ENCODE assay signal across 10 cellular contexts in the genomic region with DNA sequence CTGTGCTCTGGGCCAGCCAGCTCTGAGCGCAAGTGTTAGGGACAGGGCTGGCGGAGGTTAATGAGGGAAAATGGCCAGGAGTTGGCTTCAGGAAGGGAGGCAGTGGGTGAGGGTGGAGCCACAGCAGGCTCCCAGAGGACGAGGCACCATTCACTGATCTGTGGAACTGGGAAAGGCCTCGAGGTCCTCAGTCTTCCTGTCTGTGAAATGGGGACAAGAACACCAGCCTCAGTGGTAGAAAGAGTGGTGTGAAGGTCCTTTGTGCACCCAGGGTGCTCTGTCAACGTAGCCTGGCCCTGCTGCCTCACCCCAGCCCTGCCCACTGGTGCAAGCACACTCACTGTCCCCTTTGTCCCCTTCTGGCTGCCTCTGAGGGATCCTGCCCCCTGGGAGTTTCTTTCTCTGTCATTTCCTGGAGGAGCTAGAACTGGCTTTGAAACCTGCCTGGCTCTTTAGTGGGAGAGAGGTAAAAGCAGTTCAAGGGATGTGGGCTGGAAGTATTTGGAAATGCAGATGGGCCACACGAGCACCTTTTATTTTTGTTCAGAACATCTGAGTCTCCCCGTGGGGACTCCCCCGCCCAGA. TPM values are rescaled to one million over a fixed set of nuclear protein-coding genes. Genes with fewer than 3 reads are reported as not detected.
DNase-seq lines count a peak whose midpoint lies in the region; ATAC-seq, FAIRE-seq and TF ChIP-seq lines count a peak whose summit lies in the region.
"Had no signal": no experiment of that assay in that cellular context is flagged by ENCODE, and none has a peak within 500 bp of the region (broad histone marks: within the 10 kb centered on the region; RNA-seq: fewer than 3 reads in every experiment).

No MANE protein-coding gene starts in this region.

- intact Hi-C loops in activated CD4-positive, alpha-beta T cell treated with anti-CD3 and anti-CD28 coated beads for 36 hours (cut with DNase I, micrococcal nuclease), result no loop called here
- intact Hi-C loops in spleen (cut with DNase I; ENCODE audit: low total_unique reads), result no loop called here
- intact Hi-C loops in kidney (cut with DNase I), result no loop called here

- no peaks in the 10 kb centered on the region for H3K27me3 ChIP-seq in spleen (replicated peaks in 1 of 7)

- peaks cover 12% of the 10 kb centered on the region for H3K4me1 Mint-ChIP-seq in activated CD4-positive, alpha-beta T cell treated with anti-CD3 and anti-CD28 coated beads for 36 hours
- H3K4me1 Mint-ChIP-seq in chondrocyte (ENCODE audit: low read depth), result peaks cover 13% of the 10 kb centered on the region

- H3K9me3 ChIP-seq in spleen (no peaks in the 10 kb centered on the region), kidney (ENCODE audit: control insufficient read depth in 1 of 2, low read length in 2 of 2) (no peaks in the 10 kb centered on the region)

- H3K27ac ChIP-seq in spleen (peak overlapping the region; percentile 14 to 93 (median 82)), kidney (ENCODE audit: low read depth in 2 of 2, low read length in 2 of 2) (no peak overlapping the region)

- ATAC-seq in activated CD4-positive, alpha-beta T cell treated with anti-CD3 and anti-CD28 coated beads for 36 hours, result peak; percentile 24
- ATAC-seq in HG03442 (IDR thresholded peaks at IDR 0.05; ENCODE audit: unreplicated experiment), result peak; percentile 11

- H3K36me3 Mint-ChIP-seq in activated CD4-positive, alpha-beta T cell treated with anti-CD3 and anti-CD28 coated beads for 36 hours (ENCODE audit: low read depth), result no peaks in the 10 kb centered on the region
- H3K36me3 Mint-ChIP-seq in chondrocyte (ENCODE audit: low read depth), result no peaks in the 10 kb centered on the region

- 44 to 48% (median 45%) methylated on average over 7 to 8 of the region's 8 CpGs for WGBS in spleen, 5 donors

- no peak for TF ChIP-seq POLR2A in spleen (IDR thresholded peaks at IDR 0.05)

- no peaks in the 10 kb centered on the region for H3K9me3 Mint-ChIP-seq in activated CD4-positive, alpha-beta T cell treated with anti-CD3 and anti-CD28 coated beads for 36 hours (ENCODE audit: low read depth)
- no peaks in the 10 kb centered on the region for H3K9me3 Mint-ChIP-seq in chondrocyte (ENCODE audit: low read depth)

- TF ChIP-seq CTCF in chondrocyte (IDR thresholded peaks at IDR 0.05) (no peak), spleen (IDR thresholded peaks at IDR 0.05 in 8 of 11, conservative IDR thresholded peaks at IDR 0.05 in 3 of 11) (no peak), kidney (IDR thresholded peaks at IDR 0.05; ENCODE audit: borderline replicate concordance, extremely low read depth, insufficient read depth) (no peak)

- FAIRE-seq in kidney (lab: Jason Lieb, UNC), result no peak

- H3K9ac ChIP-seq in kidney (ENCODE audit: low read length in 2 of 2), result no peak overlapping the region

- CTCF ChIA-PET in activated CD4-positive, alpha-beta T cell treated with anti-CD3 and anti-CD28 coated beads for 36 hours (lab: Charles Lee), result interaction anchor here (0.5 to 0.9 kb wide), 3 partner anchors 37 to 965 kb away, joined by 3 to 5 read pairs (median 4); no protein-coding TSS in a partner anchor

- H3K27ac Mint-ChIP-seq in activated CD4-positive, alpha-beta T cell treated with anti-CD3 and anti-CD28 coated beads for 36 hours, result peak overlapping the region; percentile 38
- no peak overlapping the region for H3K27ac Mint-ChIP-seq in chondrocyte (ENCODE audit: unreplicated experiment)

- H3K4me3 ChIP-seq in spleen (peak overlapping the region in 4 of 8 donors; percentile 12 to 67 (median 24)), kidney (ENCODE audit: low read length in 2 of 2) (peak overlapping the region in 1 of 2 donors; percentile 47)

- POLR2A ChIA-PET in activated CD4-positive, alpha-beta T cell treated with anti-CD3 and anti-CD28 coated beads for 36 hours (lab: Charles Lee), result no interaction called here

- no peaks in the 10 kb centered on the region for H3K36me3 ChIP-seq in spleen
- no peaks in the 10 kb centered on the region for H3K36me3 ChIP-seq in kidney (ENCODE audit: control insufficient read depth in 1 of 2, insufficient read depth in 2 of 2, low read length in 2 of 2)

- no peaks in the 10 kb centered on the region for H3K27me3 Mint-ChIP-seq in activated CD4-positive, alpha-beta T cell treated with anti-CD3 and anti-CD28 coated beads for 36 hours
- peaks cover 55% of the 10 kb centered on the region for H3K27me3 Mint-ChIP-seq in chondrocyte (ENCODE audit: low read depth)

- H3K4me1 ChIP-seq in spleen (peaks cover 21 to 38% (median 31%) of the 10 kb centered on the region in 6 donors), kidney (ENCODE audit: control insufficient read depth in 1 of 2, insufficient read depth in 1 of 2, low read depth in 1 of 2, low read length in 2 of 2) (peaks cover 7 to 18% of the 10 kb centered on the region in 2 donors)

- H3K4me3 Mint-ChIP-seq in activated CD4-positive, alpha-beta T cell treated with anti-CD3 and anti-CD28 coated beads for 36 hours, result peak overlapping the region; percentile 9
- H3K4me3 Mint-ChIP-seq in chondrocyte (ENCODE audit: unreplicated experiment), result peak overlapping the region; percentile 20

- DNase-seq in activated CD4-positive, alpha-beta T cell treated with anti-CD3 and anti-CD28 coated beads for 36 hours, result no peak
- DNase-seq in activated CD4-positive, alpha-beta T cell treated with anti-CD3 and anti-CD28 coated beads, Interleukin-2, amount 50 U/mL, for 48 hours, result no peak
- no peak for DNase-seq in chondrocyte (ENCODE audit: low spot score)
- no peak for DNase-seq in spleen
- no peak for DNase-seq in LoVo (ENCODE audit: low spot score)
- no peak for DNase-seq in kidney
- no peak for DNase-seq in AG20443 (ENCODE audit: low spot score)
- DNase-seq: hippocampal formation, NCI-H1694 treated with DMSO at 0.1 percent for 48 hours had no signal

RNA-seq across cellular contexts. Expression of a gene that starts 25.0 kb away (rescaled TPM):
- not detected for total RNA-seq in activated CD4-positive, alpha-beta T cell treated with anti-CD3 and anti-CD28 coated beads for 36 hours
- total RNA-seq in chondrocyte, result not detected in 3 replicates
- total RNA-seq in spleen, result under 1 TPM in 6 of 7 donors, not detected in 1; 0.18 to 0.52 (median 0.25) TPM
- polyA plus RNA-seq in spleen, result under 1 TPM; 0.03 to 0.14 (median 0.13) TPM
- total RNA-seq in kidney, result 0.13 TPM
- polyA plus RNA-seq in kidney (ENCODE audit: insufficient read depth, low read depth, low replicate concordance), result 0.47 TPM

RNA-seq across cellular contexts. Expression of a gene that starts 52.7 kb away (rescaled TPM):
- not detected for total RNA-seq in activated CD4-positive, alpha-beta T cell treated with anti-CD3 and anti-CD28 coated beads for 36 hours
- not detected in 3 replicates for total RNA-seq in chondrocyte
- total RNA-seq in spleen, result not detected
- polyA plus RNA-seq in spleen, result under 1 TPM; 0.07 to 0.21 (median 0.10) TPM
- total RNA-seq in kidney, result not detected
- polyA plus RNA-seq in kidney (ENCODE audit: insufficient read depth, low read depth, low replicate concordance), result not detected

Comparison
In these comparisons a context has a peak if more than half of its experiments do, and no peak if none do; other contexts are left out.
1. H3K27ac ChIP-seq: peak in spleen (8 of 8); none in kidney (0 of 2).